13 cellular contexts compared by ENCODE assay signal in genomic region chr3:42507751-42508335, GRCh38. TPM values are rescaled to one million over a fixed set of nuclear protein-coding genes. Genes with fewer than 3 reads are reported as not detected.
A peak's percentile ranks its signal among the peaks of the same experiment; 100 is the strongest.
DNase-seq lines count a peak whose midpoint lies in the region; ATAC-seq, FAIRE-seq and TF ChIP-seq lines count a peak whose summit lies in the region.
"Had no signal": no experiment of that assay in that cellular context is flagged by ENCODE, and none has a peak within 500 bp of the region (broad histone marks: within the 10 kb centered on the region; RNA-seq: fewer than 3 reads in every experiment).

No MANE protein-coding gene starts in this region.

- peaks cover 56% of the 10 kb centered on the region for H3K4me1 Mint-ChIP-seq in activated CD4-positive, alpha-beta T cell treated with anti-CD3 and anti-CD28 coated beads for 36 hours

- intact Hi-C loops in activated CD4-positive, alpha-beta T cell treated with anti-CD3 and anti-CD28 coated beads for 36 hours (cut with DNase I, micrococcal nuclease): no loop called here
- intact Hi-C loops in pancreas (cut with DNase I): no loop called here

- no peaks in the 10 kb centered on the region for H3K9me2 ChIP-seq in Loucy (replicated peaks; ENCODE audit: low read depth, low read length)

- ATAC-seq in activated CD4-positive, alpha-beta T cell treated with anti-CD3 and anti-CD28 coated beads for 36 hours: no peak
- ATAC-seq in pancreas: peak in 3 of 4 donors; percentile 29 to 44 (median 43)
- ATAC-seq: left ventricle myocardium superior had no signal

- H3K4me1 ChIP-seq in Loucy (ENCODE audit: insufficient read depth, low read length, poor library complexity, severe bottlenecking) (peaks cover 22% of the 10 kb centered on the region), pancreas (no peaks in the 10 kb centered on the region)

- no peak overlapping the region for H3K27ac ChIP-seq in pancreas
- H3K27ac ChIP-seq: thoracic aorta had no signal

- no peaks in the 10 kb centered on the region for H4K20me1 ChIP-seq in Loucy (ENCODE audit: insufficient read depth, low read length, poor library complexity, severe bottlenecking)

- H3K9me3 ChIP-seq in Loucy (ENCODE audit: insufficient read depth, low read depth, low read length) (no peaks in the 10 kb centered on the region), pancreas (no peaks in the 10 kb centered on the region)
- H3K9me3 ChIP-seq: thoracic aorta had no signal

- FAIRE-seq in pancreas (lab: Jason Lieb, UNC): no peak

- no peaks in the 10 kb centered on the region for H3K9me3 Mint-ChIP-seq in activated CD4-positive, alpha-beta T cell treated with anti-CD3 and anti-CD28 coated beads for 36 hours (ENCODE audit: low read depth)
- H3K9me3 Mint-ChIP-seq: activated CD4-positive, alpha-beta T cell treated with anti-CD3 and anti-CD28 coated beads, Interleukin-2, amount 10 ng/mL, durations not matched to agents 24 days and 14 days had no signal

- H3K27me3 Mint-ChIP-seq in activated CD4-positive, alpha-beta T cell treated with anti-CD3 and anti-CD28 coated beads for 36 hours: no peaks in the 10 kb centered on the region

- H3K36me3 Mint-ChIP-seq in activated CD4-positive, alpha-beta T cell treated with anti-CD3 and anti-CD28 coated beads for 36 hours (ENCODE audit: low read depth): no peaks in the 10 kb centered on the region

- H2AFZ ChIP-seq in Loucy (ENCODE audit: low read length): peak overlapping the region; percentile 71

- no peaks in the 10 kb centered on the region for H3K79me2 ChIP-seq in Loucy (ENCODE audit: insufficient read depth, low read length)

- H3K4me2 ChIP-seq in Loucy (ENCODE audit: low read depth, low read length, poor library complexity, severe bottlenecking): no peak overlapping the region

- TF ChIP-seq CTCF in Loucy (conservative IDR thresholded peaks at IDR 0.05; ENCODE audit: low read length) (no peak; the same call in 1 of the 2 replicates), pancreas (IDR thresholded peaks at IDR 0.05) (no peak)

- H3F3A ChIP-seq in Loucy (ENCODE audit: low read depth): no peaks in the 10 kb centered on the region

- H3K9ac ChIP-seq in Loucy (ENCODE audit: low read depth, low read length, poor library complexity, severe bottlenecking): no peak overlapping the region

- WGBS in pancreas, 2 donors: 58 to 66% methylated on average over 6 of the region's 6 CpGs

- DNase-seq in activated CD4-positive, alpha-beta T cell treated with anti-CD3 and anti-CD28 coated beads for 36 hours: peak; percentile 5
- DNase-seq in activated CD4-positive, alpha-beta T cell treated with anti-CD3 and anti-CD28 coated beads, Interleukin-2, amount 50 U/mL, for 48 hours: no peak
- DNase-seq in cerebellar cortex (ENCODE audit: low spot score): peak; percentile 44
- DNase-seq in pancreas: peak in 1 of 6 donors; percentile 35
- no peak for DNase-seq in mucosa of gallbladder (ENCODE audit: low spot score)
- DNase-seq in stimulated activated CD4-positive, alpha-beta T cell treated with anti-CD3 and anti-CD28 coated beads, Interleukin-4, amount 100 ng/mL, for 1 hour: no peak
- DNase-seq in stimulated activated naive CD4-positive, alpha-beta T cell treated with Interleukin-2 at 50 U/mL for 16 hours (lab: John Stamatoyannopoulos, UW): no peak
- DNase-seq: ACHN; activated CD4-positive, alpha-beta T cell treated with anti-CD3 and anti-CD28 coated beads, Interleukin-2, amount 10 ng/mL, durations not matched to agents 24 days and 14 days; left ventricle myocardium superior; NCI-H446 treated with DMSO at 0.1 percent for 48 hours had no signal

- H3K36me3 ChIP-seq in Loucy (ENCODE audit: insufficient read depth, low read length) (no peaks in the 10 kb centered on the region), pancreas (no peaks in the 10 kb centered on the region)
- H3K36me3 ChIP-seq: thoracic aorta had no signal

- no peak overlapping the region for H3K27ac Mint-ChIP-seq in activated CD4-positive, alpha-beta T cell treated with anti-CD3 and anti-CD28 coated beads for 36 hours
- H3K27ac Mint-ChIP-seq: activated CD4-positive, alpha-beta T cell treated with anti-CD3 and anti-CD28 coated beads, Interleukin-2, amount 10 ng/mL, durations not matched to agents 24 days and 14 days had no signal

- no peak overlapping the region for H3K4me3 ChIP-seq in Loucy (ENCODE audit: low read length, poor library complexity, severe bottlenecking)
- H3K4me3 ChIP-seq in pancreas: no peak overlapping the region
- H3K4me3 ChIP-seq: thoracic aorta had no signal

- CTCF ChIA-PET in activated CD4-positive, alpha-beta T cell treated with anti-CD3 and anti-CD28 coated beads for 36 hours (lab: Charles Lee): interaction anchor here (0.5 to 1.3 kb wide), 6 partner anchors 9 to 317 kb away, joined by 3 to 4 read pairs (median 3); no protein-coding TSS in a partner anchor

- H3K4me3 Mint-ChIP-seq in activated CD4-positive, alpha-beta T cell treated with anti-CD3 and anti-CD28 coated beads for 36 hours: no peak overlapping the region
- H3K4me3 Mint-ChIP-seq: activated CD4-positive, alpha-beta T cell treated with anti-CD3 and anti-CD28 coated beads, Interleukin-2, amount 10 ng/mL, durations not matched to agents 24 days and 14 days had no signal

- POLR2A ChIA-PET in activated CD4-positive, alpha-beta T cell treated with anti-CD3 and anti-CD28 coated beads for 36 hours (lab: Charles Lee): no interaction called here

- H3K27me3 ChIP-seq in Loucy (ENCODE audit: insufficient read depth, low read length, poor library complexity, severe bottlenecking) (no peaks in the 10 kb centered on the region), pancreas (no peaks in the 10 kb centered on the region)

RNA-seq across cellular contexts. Expression of gene VIPR1, which starts 5.4 kb away (rescaled TPM):
- total RNA-seq in activated CD4-positive, alpha-beta T cell treated with anti-CD3 and anti-CD28 coated beads for 36 hours: 1 to 10 TPM; 6.6 to 6.7 TPM
- total RNA-seq in pancreas: 1 to 10 TPM in 5 of 6 donors, under 1 TPM in 1; 0.47 to 3.4 (median 1.9) TPM
- 10 to 100 TPM in 1 of 2 donors, 1 to 10 TPM in 1; 3.4 to 10.6 TPM for polyA plus RNA-seq in pancreas
- 91.7 TPM for total RNA-seq in mucosa of gallbladder

Comparison
In these comparisons a context has a peak if more than half of its experiments do, and no peak if none do; other contexts are left out.
1. DNase-seq: peak in activated CD4-positive, alpha-beta T cell treated with anti-CD3 and anti-CD28 coated beads for 36 hours (single experiment) and cerebellar cortex (single experiment); none in activated CD4-positive, alpha-beta T cell treated with anti-CD3 and anti-CD28 coated beads, Interleukin-2, amount 50 U/mL, for 48 hours (0 of 2), mucosa of gallbladder (single experiment), stimulated activated CD4-positive, alpha-beta T cell treated with anti-CD3 and anti-CD28 coated beads, Interleukin-4, amount 100 ng/mL, for 1 hour (single experiment) and stimulated activated naive CD4-positive, alpha-beta T cell treated with Interleukin-2 at 50 U/mL for 16 hours (single experiment).
2. RNA of gene VIPR1, which starts 5.4 kb away (total RNA-seq): 91.7 TPM in mucosa of gallbladder (single experiment); 6.6 to 6.7 TPM in activated CD4-positive, alpha-beta T cell treated with anti-CD3 and anti-CD28 coated beads for 36 hours and 0.47 to 3.4 TPM in pancreas; every median in the first group is over 10 times any median in the second.